In genomic region chr1:31815307-31815645, GRCh38 we compare ENCODE assay signal across 1 cellular context.
TF ChIP-seq lines count a peak whose summit lies in the region.

No MANE protein-coding gene starts in this region.

TF ChIP-seq in IMR-90, 13 proteins besides CTCF, POLR2A, EP300 and RAD21:
- no peak for TF ChIP-seq NFE2L2 (IDR thresholded peaks at IDR 0.05; ENCODE audit: low read depth, low read length)
- no peak for TF ChIP-seq ELK1 (IDR thresholded peaks at IDR 0.05; ENCODE audit: borderline replicate concordance, low read depth, low read length)
- no peak for TF ChIP-seq RCOR1 (IDR thresholded peaks at IDR 0.05; ENCODE audit: insufficient replicate concordance, low read length)
TF ChIP-seq in IMR-90: peak in this region for 0.
